8 cellular contexts compared by ENCODE assay signal in genomic region chr13:72727417-72728289, GRCh38. TPM values are rescaled to one million over a fixed set of nuclear protein-coding genes. Genes with fewer than 3 reads are reported as not detected.
DNase-seq lines count a peak whose midpoint lies in the region; ATAC-seq and TF ChIP-seq lines count a peak whose summit lies in the region.

BORA (plus strand) TSS chr13:72727923; CDS start chr13:72728941, 1,018 bp downstream.
A gene with protein sequence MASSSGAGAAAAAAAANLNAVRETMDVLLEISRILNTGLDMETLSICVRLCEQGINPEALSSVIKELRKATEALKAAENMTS (minus strand): TSS chr13:72727629. CDS start chr13:72727602, 27 bp downstream.

- peak; percentile 75 for TF ChIP-seq POLR2A in GM18951 (IDR thresholded peaks at IDR 0.05; ENCODE audit: extremely low read depth, insufficient read depth, insufficient read length)

- H3K4me1 ChIP-seq in mammary epithelial cell (ENCODE audit: insufficient read depth, low read length) (peaks cover 5% of the 10 kb centered on the region), skeletal muscle tissue (ENCODE audit: control insufficient read depth in 3 of 3, insufficient read depth in 3 of 3, low read length in 3 of 3) (peaks cover 9 to 16% (median 14%) of the 10 kb centered on the region in 3 donors)

- H2AFZ ChIP-seq in mammary epithelial cell (ENCODE audit: low read depth, low read length), result peak within 1 kb of the TSS; percentile 98

- no peaks in the 10 kb centered on the region for H4K20me1 ChIP-seq in mammary epithelial cell (ENCODE audit: insufficient read depth, low read length)

- TF ChIP-seq CTCF in WERI-Rb-1 (IDR thresholded peaks at IDR 0.05; ENCODE audit: low read depth, low read length) (no peak), mammary epithelial cell (conservative IDR thresholded peaks at IDR 0.05 in 1 of 2, IDR thresholded peaks at IDR 0.05 in 1 of 2; ENCODE audit: extremely low read depth in 1 of 2, insufficient read depth in 1 of 2, low read depth in 1 of 2, low read length in 2 of 2) (no peak)

- peak within 1 kb of the TSS; percentile 93 for H3K4me2 ChIP-seq in mammary epithelial cell (ENCODE audit: insufficient read depth, low read depth, low read length)

- ATAC-seq in HG03175 (IDR thresholded peaks at IDR 0.05; ENCODE audit: unreplicated experiment), result peak; percentile 95

- 1% methylated on average over 30 of the region's 71 CpGs for WGBS in mammary epithelial cell (ENCODE audit: low coverage, missing lambda C conversion rate)

- CTCF ChIA-PET in mammary epithelial cell (lab: Charles Lee; ENCODE audit: low non-redundant PET), result no interaction called here

- dilution Hi-C loops in mammary epithelial cell (cut with HindIII; ENCODE audit: low sequenced_read_pairs), result no loop called here

- H3K36me3 ChIP-seq in WERI-Rb-1 (peaks cover 44% of the 10 kb centered on the region), mammary epithelial cell (ENCODE audit: insufficient read depth, low read length) (peaks cover 3% of the 10 kb centered on the region), skeletal muscle tissue (ENCODE audit: control insufficient read depth in 3 of 3, insufficient read depth in 3 of 3, low read length in 3 of 3) (no peaks in the 10 kb centered on the region)

- peak within 1 kb of the TSS; percentile 84 for H3K4me3 ChIP-seq in WERI-Rb-1 (ENCODE audit: low read depth, low read length)
- peak within 1 kb of the TSS; percentile 89 to 94 (median 91) for H3K4me3 ChIP-seq in mammary epithelial cell (replicated peaks in 1 of 3; ENCODE audit: insufficient read depth in 1 of 3, low read depth in 2 of 3, low read length in 3 of 3)
- H3K4me3 ChIP-seq in iPS-18c (ENCODE audit: insufficient read depth, low read depth, low read length), result peak within 1 kb of the TSS; percentile 95
- peak within 1 kb of the TSS; percentile 90 to 92 (median 91) for H3K4me3 ChIP-seq in skeletal muscle tissue (ENCODE audit: low read length in 3 of 3)

- intact Hi-C loops in mammary epithelial cell (cut with micrococcal nuclease), result no loop called here

- H3K9ac ChIP-seq in mammary epithelial cell (ENCODE audit: insufficient read depth, low read length) (peak within 1 kb of the TSS; percentile 79), skeletal muscle tissue (ENCODE audit: low read depth in 1 of 3, low read length in 3 of 3) (peak within 1 kb of the TSS; percentile 84 to 88 (median 86))

- H3K27ac ChIP-seq in WERI-Rb-1, result peak within 1 kb of the TSS; percentile 95
- H3K27ac ChIP-seq in mammary epithelial cell (ENCODE audit: insufficient read depth, low read depth, low read length), result peak within 1 kb of the TSS; percentile 65
- peak within 1 kb of the TSS; percentile 36 for H3K27ac ChIP-seq in skeletal muscle tissue (ENCODE audit: low read depth, low read length)

- H3K9me3 ChIP-seq in WERI-Rb-1 (ENCODE audit: severe bottlenecking) (no peaks in the 10 kb centered on the region), mammary epithelial cell (replicated peaks; ENCODE audit: insufficient read depth, low read length) (no peaks in the 10 kb centered on the region), iPS-18c (ENCODE audit: control insufficient read depth, insufficient read depth, low read length) (no peaks in the 10 kb centered on the region), skeletal muscle tissue (ENCODE audit: control insufficient read depth in 3 of 3, low read length in 3 of 3) (no peaks in the 10 kb centered on the region)

- DNase-seq in AG08396 (ENCODE audit: low spot score), result peak; percentile 95
- DNase-seq in NCI-H2227 treated with DMSO at 0.1 percent for 48 hours (lab: John Stamatoyannopoulos, UW), result peak; percentile 93
- peak; percentile 97 for DNase-seq in WERI-Rb-1
- DNase-seq in mammary epithelial cell, result peak; percentile 98

- in situ Hi-C loops in GM18951 (cut with MboI; ENCODE audit: low sequenced_read_pairs, unreplicated experiment), result no loop called here
- in situ Hi-C loops in mammary epithelial cell (cut with MboI; ENCODE audit: low sequenced_read_pairs in 2 of 2), result no loop called here

- no TSS peak for BruUV-seq in mammary epithelial cell (replicated peaks; lab: Mats Ljungman, UMichigan)

- peaks cover 91% of the 10 kb centered on the region for H3K79me2 ChIP-seq in mammary epithelial cell (ENCODE audit: insufficient read depth, low read length)

- no peaks in the 10 kb centered on the region for H3K27me3 ChIP-seq in WERI-Rb-1 (ENCODE audit: insufficient read depth, low read depth, severe bottlenecking)
- no peaks in the 10 kb centered on the region for H3K27me3 ChIP-seq in mammary epithelial cell (ENCODE audit: insufficient read depth, low read length)
- no peaks in the 10 kb centered on the region for H3K27me3 ChIP-seq in skeletal muscle tissue (ENCODE audit: control insufficient read depth in 3 of 3, insufficient read depth in 3 of 3, low read length in 3 of 3)

RNA-seq across cellular contexts. Expression of gene BORA, which starts in this region (rescaled TPM):
- total RNA-seq in mammary epithelial cell, result 1 to 10 TPM; 3.5 to 9.2 TPM
- 2.9 TPM for polyA plus RNA-seq in mammary epithelial cell
- polyA minus RNA-seq in mammary epithelial cell, result 5.7 TPM
- 2.6 TPM for total RNA-seq in skeletal muscle tissue

RNA-seq across cellular contexts. Expression of the second gene that starts in this region (rescaled TPM):
- total RNA-seq in mammary epithelial cell (10 to 100 TPM; 10.7 to 18.0 TPM), skeletal muscle tissue (6.3 TPM)
- 7.0 TPM for polyA plus RNA-seq in mammary epithelial cell
- polyA minus RNA-seq in mammary epithelial cell, result 12.0 TPM

Comparison
In these comparisons a context has a peak if more than half of its experiments do, and no peak if none do; other contexts are left out.
1. Peak in every context shown above with its lines: DNase-seq, ATAC-seq, H3K4me3 ChIP-seq and H3K27ac ChIP-seq.
2. H3K27ac ChIP-seq: peak in every context shown above with its lines; median percentile 95 in WERI-Rb-1; 65 in mammary epithelial cell; 36 in skeletal muscle tissue.